ENCODE assay signal across 19 cellular contexts in the genomic region with DNA sequence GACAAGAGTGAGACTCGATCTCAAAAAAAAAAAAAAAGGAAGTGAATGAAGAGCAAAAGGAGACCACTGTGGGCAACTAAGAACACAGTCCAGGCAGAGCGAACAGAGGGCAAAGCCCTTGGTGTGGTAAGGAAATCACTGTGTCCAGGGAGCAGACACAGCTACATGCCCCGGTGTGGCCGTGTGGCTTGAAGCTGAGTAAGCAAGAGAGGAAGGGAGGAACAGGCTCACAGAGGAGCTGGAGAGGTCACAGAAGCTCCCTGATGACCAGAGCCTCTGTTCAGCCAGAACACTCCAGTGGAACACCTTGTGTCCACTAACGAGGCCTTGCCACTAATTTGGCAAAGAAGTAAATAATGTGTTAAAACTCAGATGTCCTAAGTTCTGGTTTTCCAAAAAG.
"Had no signal": no experiment of that assay in that cellular context is flagged by ENCODE, and none has a peak within 500 bp of the region (broad histone marks: within the 10 kb centered on the region; RNA-seq: fewer than 3 reads in every experiment).

No MANE protein-coding gene starts in this region.

- H3K9me3 Mint-ChIP-seq: activated naive CD8-positive, alpha-beta T cell treated with anti-CD3 and anti-CD28 coated beads, Interleukin-2, amount 10 ng/mL, durations not matched to agents 7 days and 5 days; endodermal cell had no signal

- H3K27ac Mint-ChIP-seq: activated naive CD8-positive, alpha-beta T cell treated with anti-CD3 and anti-CD28 coated beads, Interleukin-2, amount 10 ng/mL, durations not matched to agents 7 days and 5 days; endodermal cell; naive thymus-derived CD4-positive, alpha-beta T cell had no signal

- H3K36me3 Mint-ChIP-seq: activated naive CD8-positive, alpha-beta T cell treated with anti-CD3 and anti-CD28 coated beads, Interleukin-2, amount 10 ng/mL, durations not matched to agents 7 days and 5 days had no signal

- H3K4me3 Mint-ChIP-seq: endodermal cell had no signal

- H3K36me3 ChIP-seq: thyroid gland had no signal

- H3K27me3 ChIP-seq: body of pancreas, thyroid gland had no signal

- H3K9me3 ChIP-seq: body of pancreas, thyroid gland had no signal

- H3K4me3 ChIP-seq: body of pancreas, dorsolateral prefrontal cortex, thyroid gland had no signal

- H3K27ac ChIP-seq: body of pancreas, dorsolateral prefrontal cortex, thyroid gland had no signal

- FAIRE-seq: kidney had no signal

- H3K4me1 ChIP-seq: body of pancreas had no signal

- DNase-seq: activated CD4-positive, alpha-beta T cell treated with anti-CD3 and anti-CD28 coated beads, Interleukin-2, amount 50 U/mL, for 4 hours; activated naive CD8-positive, alpha-beta T cell treated with anti-CD3 and anti-CD28 coated beads, Interleukin-2, amount 10 ng/mL, durations not matched to agents 7 days and 5 days; activated T-cell treated with anti-CD3 and anti-CD28 coated beads for 4 hours; amygdala; body of pancreas; dorsolateral prefrontal cortex; erythroblast; foreskin melanocyte; glutamatergic neuron; hypothalamus; kidney; left ventricle myocardium superior; naive thymus-derived CD4-positive, alpha-beta T cell; stimulated activated CD4-positive, alpha-beta T cell treated with anti-CD3 and anti-CD28 coated beads, Interleukin-12 subunit alpha, Interleukin-12 subunit beta, amount 100 ng/mL, for 4 hours; stimulated activated CD4-positive, alpha-beta T cell treated with anti-CD3 and anti-CD28 coated beads, Interleukin-1b, Interleukin-23, amount 100 ng/mL, for 48 hours; stimulated activated naive CD4-positive, alpha-beta T cell treated with Interleukin-2 at 50 U/mL for 16 hours; T-helper 2 cell; thyroid gland had no signal

- ATAC-seq: body of pancreas; left ventricle myocardium superior; naive thymus-derived CD4-positive, alpha-beta T cell had no signal
